Comparison of ENCODE assay signal across 18 cellular contexts in the genomic region with DNA sequence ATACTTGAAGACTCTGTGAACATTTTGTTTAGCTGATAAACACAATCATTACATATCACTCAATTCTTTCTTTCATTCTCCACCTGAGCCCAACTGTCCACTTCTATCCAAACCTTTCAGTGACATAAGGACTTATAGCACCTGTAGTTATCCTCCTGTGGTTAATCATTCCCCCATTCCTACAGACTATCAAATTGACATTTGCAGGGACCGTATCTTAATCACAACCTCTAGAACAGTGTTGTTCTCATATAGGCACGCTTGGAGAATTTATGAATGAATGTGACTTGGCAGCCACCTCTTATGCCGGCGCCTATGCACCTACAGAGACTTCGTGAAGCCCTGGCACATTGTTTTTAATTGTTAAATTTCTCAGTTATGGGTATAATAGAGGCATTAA.
DNase-seq lines count a peak whose midpoint lies in the region; ATAC-seq, FAIRE-seq and TF ChIP-seq lines count a peak whose summit lies in the region.
"Had no signal": no experiment of that assay in that cellular context is flagged by ENCODE, and none has a peak within 500 bp of the region (broad histone marks: within the 10 kb centered on the region; RNA-seq: fewer than 3 reads in every experiment).

No MANE protein-coding gene starts in this region.

- H3K4me1 Mint-ChIP-seq in stimulated activated naive B cell treated with anti-CD40 and anti-IgM and Interleukin-4, amounts not matched to agents 10 μg/mL and 1 μg/mL and 100 μg/mL, for 72 hours = peaks cover 0 to 2% of the 10 kb centered on the region in 2 donors
- H3K4me1 Mint-ChIP-seq: CD14-positive monocyte; CD4-positive, alpha-beta memory T cell had no signal

- H3K79me2 ChIP-seq in Karpas-422 (ENCODE audit: low read length) = no peaks in the 10 kb centered on the region

- no peak for FAIRE-seq in D721Med (lab: Jason Lieb, UNC)
- FAIRE-seq: GM12891, GM19239, HTR-8/SVneo, K562 had no signal

- TF ChIP-seq CTCF in dorsolateral prefrontal cortex (IDR thresholded peaks at IDR 0.05 in 54 of 56, conservative IDR thresholded peaks at IDR 0.05 in 2 of 56; ENCODE audit: low read depth in 1 of 56, partially characterized antibody in 56 of 56) = no peak
- TF ChIP-seq CTCF in D721Med (IDR thresholded peaks at IDR 0.05; ENCODE audit: insufficient read depth, missing control alignments) = no peak

- H3K27ac ChIP-seq in BLaER1 treated with 17β-estradiol and CSF1 and Interleukin-3, amounts not matched to agents 10 nM and 100 nM = peak overlapping the region in 2 of 11 experiments; percentile 57 to 64; a peak in 3 of 22 replicates
- H3K27ac ChIP-seq in Karpas-422 (ENCODE audit: low read length) (peak overlapping the region; percentile 86), dorsolateral prefrontal cortex (peak overlapping the region in 41 of 59 donors; percentile 3 to 98 (median 91))
- H3K27ac ChIP-seq: GM23248 had no signal

- H3K9me2 ChIP-seq in Karpas-422 (replicated peaks; ENCODE audit: insufficient read depth, low read length) = no peaks in the 10 kb centered on the region

- H2AFZ ChIP-seq in Karpas-422 (ENCODE audit: low read length) = no peak overlapping the region
- H2AFZ ChIP-seq: GM23248 had no signal

- H3K4me1 ChIP-seq in BLaER1 treated with 17β-estradiol and CSF1 and Interleukin-3, amounts not matched to agents 10 nM and 100 nM = peaks cover 7 to 32% (median 23%) of the 10 kb centered on the region in 10 experiments; a peak in 19 of 20 replicates
- peaks cover 33% of the 10 kb centered on the region for H3K4me1 ChIP-seq in Karpas-422 (ENCODE audit: low read length)
- H3K4me1 ChIP-seq: BE2C, HAP-1 had no signal

- ATAC-seq in stimulated activated naive B cell treated with anti-CD40 and anti-IgM and Interleukin-4, amounts not matched to agents 10 μg/mL and 1 μg/mL and 100 μg/mL, for 72 hours (replicated peaks) = no peak
- ATAC-seq: K562 had no signal

- H3K9me3 ChIP-seq in BLaER1 treated with 17β-estradiol and CSF1 and Interleukin-3, amounts not matched to agents 10 nM and 100 nM (replicated peaks in 1 of 11) = peaks cover 0 to 12% (median 8%) of the 10 kb centered on the region in 11 experiments; a peak in 10 of 22 replicates
- no peaks in the 10 kb centered on the region for H3K9me3 ChIP-seq in Karpas-422 (ENCODE audit: low read length)
- H3K9me3 ChIP-seq: BE2C, HAP-1 had no signal

- H3K36me3 ChIP-seq in BLaER1 treated with 17β-estradiol and CSF1 and Interleukin-3, amounts not matched to agents 10 nM and 100 nM = no peaks in the 10 kb centered on the region
- H3K36me3 ChIP-seq in Karpas-422 (ENCODE audit: insufficient read depth, low read length) = no peaks in the 10 kb centered on the region
- H3K36me3 ChIP-seq: BE2C, HAP-1 had no signal

- H3K36me3 Mint-ChIP-seq in stimulated activated naive B cell treated with anti-CD40 and anti-IgM and Interleukin-4, amounts not matched to agents 10 μg/mL and 1 μg/mL and 100 μg/mL, for 72 hours = peaks cover 0 to 3% of the 10 kb centered on the region in 2 donors
- H3K36me3 Mint-ChIP-seq: CD14-positive monocyte; CD4-positive, alpha-beta memory T cell had no signal

- no peak overlapping the region for H3K9ac ChIP-seq in BLaER1 treated with 17β-estradiol and CSF1 and Interleukin-3, amounts not matched to agents 10 nM and 100 nM
- H3K9ac ChIP-seq in Karpas-422 (ENCODE audit: low read length) = no peak overlapping the region
- H3K9ac ChIP-seq: GM23248 had no signal

- H3K27me3 Mint-ChIP-seq in stimulated activated naive B cell treated with anti-CD40 and anti-IgM and Interleukin-4, amounts not matched to agents 10 μg/mL and 1 μg/mL and 100 μg/mL, for 72 hours = peaks cover 6 to 8% of the 10 kb centered on the region in 2 donors

- H3K27ac Mint-ChIP-seq in stimulated activated naive B cell treated with anti-CD40 and anti-IgM and Interleukin-4, amounts not matched to agents 10 μg/mL and 1 μg/mL and 100 μg/mL, for 72 hours = no peak overlapping the region
- H3K27ac Mint-ChIP-seq: CD14-positive monocyte; CD4-positive, alpha-beta memory T cell had no signal

- peak overlapping the region in 9 of 11 experiments; percentile 56 to 82 (median 65); a peak in 16 of 22 replicates for H3K4me2 ChIP-seq in BLaER1 treated with 17β-estradiol and CSF1 and Interleukin-3, amounts not matched to agents 10 nM and 100 nM
- no peak overlapping the region for H3K4me2 ChIP-seq in Karpas-422 (ENCODE audit: low read depth, low read length, poor library complexity, severe bottlenecking)

- H3K27me3 ChIP-seq in BLaER1 treated with 17β-estradiol and CSF1 and Interleukin-3, amounts not matched to agents 10 nM and 100 nM = no peaks in the 10 kb centered on the region; a peak in 1 of 22 replicates
- H3K27me3 ChIP-seq in Karpas-422 (ENCODE audit: low read length) (0 out of 2 replicates have a peak, but pooled peaks cover 3% of the 10 kb centered on the region), dorsolateral prefrontal cortex (no peaks in the 10 kb centered on the region)
- H3K27me3 ChIP-seq: BE2C had no signal

- peaks cover 4 to 10% of the 10 kb centered on the region in 2 donors for H3K9me3 Mint-ChIP-seq in stimulated activated naive B cell treated with anti-CD40 and anti-IgM and Interleukin-4, amounts not matched to agents 10 μg/mL and 1 μg/mL and 100 μg/mL, for 72 hours
- H3K9me3 Mint-ChIP-seq: CD4-positive, alpha-beta memory T cell had no signal

- intact Hi-C loops in dorsolateral prefrontal cortex (cut with DNase I) = loop anchor here in 1 of 2 donors (5.0 kb wide), 1 partner anchor 83 kb away; a partner anchor contains a TSS

- in situ Hi-C loops in ACHN (cut with HindIII; ENCODE audit: low pct_ligation_motif_present, low pct_unique_long_range_greater_than_20kb, low sequenced_read_pairs) = no loop called here

- H3K4me3 Mint-ChIP-seq in stimulated activated naive B cell treated with anti-CD40 and anti-IgM and Interleukin-4, amounts not matched to agents 10 μg/mL and 1 μg/mL and 100 μg/mL, for 72 hours = no peak overlapping the region
- H3K4me3 Mint-ChIP-seq: CD14-positive monocyte; CD4-positive, alpha-beta memory T cell had no signal

- no peak overlapping the region for H3K4me3 ChIP-seq in BLaER1 treated with 17β-estradiol and CSF1 and Interleukin-3, amounts not matched to agents 10 nM and 100 nM
- H3K4me3 ChIP-seq in Karpas-422 (ENCODE audit: low read length) (no peak overlapping the region), dorsolateral prefrontal cortex (no peak overlapping the region)
- H3K4me3 ChIP-seq: GM23248, HAP-1, K562 had no signal

- no peaks in the 10 kb centered on the region for H4K20me1 ChIP-seq in BLaER1 treated with 17β-estradiol and CSF1 and Interleukin-3, amounts not matched to agents 10 nM and 100 nM
- no peaks in the 10 kb centered on the region for H4K20me1 ChIP-seq in Karpas-422 (ENCODE audit: insufficient read depth, low read depth, low read length)

- DNase-seq in Karpas-422 (no peak), dorsolateral prefrontal cortex (no peak), ACHN (no peak), D721Med (ENCODE audit: insufficient read length, low spot score) (no peak)
- DNase-seq in stimulated activated naive B cell treated with anti-CD40 and anti-IgM and Interleukin-4, amounts not matched to agents 10 μg/mL and 1 μg/mL and 100 μg/mL, for 72 hours = no peak
- DNase-seq: BE2C; CD4-positive, alpha-beta memory T cell; DND-41; EL; GM23248; IMR-90 had no signal
